In the genomic region with DNA sequence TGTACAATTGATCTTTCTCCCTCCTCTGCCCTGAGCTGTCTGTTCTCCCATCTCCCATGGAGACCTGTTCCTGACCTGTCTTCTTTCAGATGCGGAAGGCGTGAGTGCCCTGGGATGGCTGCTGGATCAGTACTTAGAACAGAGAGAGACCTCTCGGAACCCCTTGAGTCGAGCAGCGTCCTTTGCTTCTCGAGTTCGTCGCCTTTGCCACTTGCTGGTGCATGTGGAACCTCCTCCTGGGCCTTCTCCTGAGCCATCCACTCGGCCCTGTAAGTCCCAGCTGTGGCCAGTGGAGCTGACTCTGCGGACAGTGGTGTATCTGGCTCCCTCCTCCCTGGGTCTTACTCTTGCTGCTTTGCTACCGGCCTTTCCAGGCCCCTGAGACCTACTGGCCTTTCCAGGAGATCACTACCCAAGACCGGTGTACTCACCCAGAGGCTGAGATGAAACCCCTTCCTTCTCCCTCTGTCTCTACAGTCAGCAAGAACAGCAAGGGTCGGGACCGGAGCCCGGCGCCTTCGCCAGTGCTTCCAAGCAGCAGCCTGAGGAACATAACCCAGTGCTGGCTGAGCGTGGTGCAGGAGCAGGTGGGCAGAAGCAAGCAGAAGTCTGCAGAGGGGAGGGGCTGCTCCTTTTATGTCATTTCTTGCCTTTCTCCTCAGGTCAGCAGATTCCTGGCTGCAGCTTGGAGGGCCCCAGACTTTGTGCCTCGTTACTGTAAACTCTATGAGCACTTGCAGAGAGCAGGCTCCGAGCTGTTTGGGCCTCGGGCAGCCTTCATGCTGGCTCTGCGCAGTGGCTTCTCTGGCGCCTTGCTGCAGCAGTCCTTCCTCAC, we compare ENCODE assay signal across 20 cellular contexts. TPM values are rescaled to one million over a fixed set of nuclear protein-coding genes. Genes with fewer than 3 reads are reported as not detected.
"Had no signal": no experiment of that assay in that cellular context is flagged by ENCODE, and none has a peak within 500 bp of the region (broad histone marks: within the 10 kb centered on the region; RNA-seq: fewer than 3 reads in every experiment).

No MANE protein-coding gene starts in this region.

- H3K27ac ChIP-seq: ascending aorta, gastrocnemius medialis, prostate gland had no signal

- ATAC-seq: esophagus mucosa; gastrocnemius medialis; left lobe of liver; right cardiac atrium; stimulated activated memory B cell treated with anti-CD40 and anti-IgM and Interleukin-4, amounts not matched to agents 10 μg/mL and 1 μg/mL and 100 μg/mL, for 72 hours; T-helper 17 cell had no signal

- FAIRE-seq: kidney, small intestine had no signal

- DNase-seq: activated CD4-positive, alpha-beta memory T cell treated with anti-CD3 and anti-CD28 coated beads, Interleukin-2, amount 10 ng/mL, durations not matched to agents 7 days and 5 days; activated CD4-positive, alpha-beta T cell treated with anti-CD3 and anti-CD28 coated beads for 4 hours; activated gamma-delta T cell; activated T-cell treated with anti-CD3 and anti-CD28 coated beads, Interleukin-2, amount 50 U/mL, for 24 hours; cortex of kidney; gastrocnemius medialis; head of caudate nucleus; kidney; mammary epithelial cell; midbrain; right cardiac atrium; small intestine; stimulated activated CD4-positive, alpha-beta T cell treated with anti-CD3 and anti-CD28 coated beads, Interleukin-4, amount 100 ng/mL, for 24 hours; T-helper 17 cell had no signal

- H3K36me3 ChIP-seq: prostate gland had no signal

- H3K9me3 ChIP-seq: ascending aorta, gastrocnemius medialis, prostate gland had no signal

- H3K4me1 ChIP-seq: ascending aorta, gastrocnemius medialis, prostate gland had no signal

- H3K4me3 ChIP-seq: ascending aorta, gastrocnemius medialis, prostate gland had no signal

- H3K27me3 ChIP-seq: ascending aorta, gastrocnemius medialis had no signal

RNA-seq across cellular contexts. Expression of gene TTBK1, which starts 38.8 kb away (rescaled TPM):
- total RNA-seq: ascending aorta, esophagus mucosa, omental fat pad had no signal
- polyA plus RNA-seq: mammary epithelial cell had no signal
